In genomic region chr2:152920846-152921245, GRCh38 we compare ENCODE assay signal across 1 cellular context.
TF ChIP-seq lines count a peak whose summit lies in the region.

No MANE protein-coding gene starts in this region.

TF ChIP-seq in SK-N-SH treated with all-trans-retinoic acid at 6 μM for 48 hours, 23 proteins besides CTCF, POLR2A, EP300 and RAD21 (continued from another document):
- no peak for TF ChIP-seq TSHZ2 (CRISPR knock-in tag; IDR thresholded peaks at IDR 0.05)
- TF ChIP-seq POU6F1 (CRISPR knock-in tag; IDR thresholded peaks at IDR 0.05; ENCODE audit: borderline replicate concordance, low read depth), result no peak
- no peak for TF ChIP-seq ZNF565 (CRISPR knock-in tag; conservative IDR thresholded peaks at IDR 0.05; ENCODE audit: low read depth)
- TF ChIP-seq OSR1 (CRISPR knock-in tag; IDR thresholded peaks at IDR 0.05), result no peak
- no peak for TF ChIP-seq ARNTL (CRISPR knock-in tag; IDR thresholded peaks at IDR 0.05; ENCODE audit: borderline replicate concordance, low read depth)
- no peak for TF ChIP-seq RARB (CRISPR knock-in tag; IDR thresholded peaks at IDR 0.05)
- TF ChIP-seq TOX (CRISPR knock-in tag; IDR thresholded peaks at IDR 0.05; ENCODE audit: borderline replicate concordance), result no peak
- TF ChIP-seq CSDC2 (CRISPR knock-in tag; IDR thresholded peaks at IDR 0.05), result no peak
- no peak for TF ChIP-seq ZFP30 (CRISPR knock-in tag; IDR thresholded peaks at IDR 0.05)
- TF ChIP-seq CREB5 (CRISPR knock-in tag; IDR thresholded peaks at IDR 0.05; ENCODE audit: low read depth), result no peak
- TF ChIP-seq CSRNP3 (CRISPR knock-in tag; IDR thresholded peaks at IDR 0.05), result no peak
- no peak for TF ChIP-seq TCF4 (CRISPR knock-in tag; IDR thresholded peaks at IDR 0.05; ENCODE audit: borderline replicate concordance)
